28 cellular contexts compared by ENCODE assay signal in the genomic region with DNA sequence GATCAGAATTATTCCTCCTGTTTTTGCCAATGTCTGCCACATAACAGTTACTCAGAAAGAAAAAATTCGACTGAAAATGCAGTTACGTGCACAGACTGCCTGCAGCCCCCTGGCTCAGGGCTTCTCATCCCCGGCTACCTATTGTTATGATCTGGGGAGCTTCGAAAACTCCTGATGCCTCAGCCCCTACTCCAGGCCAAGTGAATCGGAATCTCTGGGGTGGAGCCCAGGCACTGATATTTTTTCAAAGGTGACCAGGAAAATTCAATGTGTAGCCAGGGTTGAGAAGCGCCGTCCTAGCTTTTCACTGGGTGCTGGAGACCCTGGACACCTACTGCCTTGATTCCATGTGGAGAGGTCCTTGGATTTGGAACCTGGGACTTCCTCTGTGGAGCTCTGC. TPM values are rescaled to one million over a fixed set of nuclear protein-coding genes. Genes with fewer than 3 reads are reported as not detected.
"Had no signal": no experiment of that assay in that cellular context is flagged by ENCODE, and none has a peak within 500 bp of the region (broad histone marks: within the 10 kb centered on the region; RNA-seq: fewer than 3 reads in every experiment).

No MANE protein-coding gene starts in this region.

- H3K36me3 Mint-ChIP-seq: activated CD4-positive, alpha-beta memory T cell treated with anti-CD3 and anti-CD28 coated beads for 36 hours; IgD-negative memory B cell had no signal

- H3K9me3 Mint-ChIP-seq: activated CD4-positive, alpha-beta memory T cell treated with anti-CD3 and anti-CD28 coated beads for 36 hours; activated T-cell treated with anti-CD3 and anti-CD28 coated beads, Interleukin-2, amount 50 U/mL, for 24 hours; activated T-helper 1 cell treated with anti-CD3 and anti-CD28 coated beads, Interleukin-12 subunit alpha, Interleukin-12 subunit beta, Interleukin-2, Interleukin-4 antibody, amounts not matched to agents 30 ng/mL and 10 ng/mL and 1 ng/mL, durations not matched to agents 14 hours and 24 hours and 36 hours had no signal

- H3K27ac Mint-ChIP-seq: activated CD4-positive, alpha-beta memory T cell treated with anti-CD3 and anti-CD28 coated beads for 36 hours; activated naive CD8-positive, alpha-beta T cell; activated T-cell treated with anti-CD3 and anti-CD28 coated beads, Interleukin-2, amount 50 U/mL, for 24 hours; activated T-helper 1 cell treated with anti-CD3 and anti-CD28 coated beads, Interleukin-12 subunit alpha, Interleukin-12 subunit beta, Interleukin-2, Interleukin-4 antibody, amounts not matched to agents 30 ng/mL and 10 ng/mL and 1 ng/mL, durations not matched to agents 14 hours and 24 hours and 36 hours; IgD-negative memory B cell had no signal

- H3K9me3 ChIP-seq: adrenal gland, breast epithelium had no signal

- ATAC-seq: activated CD4-positive, CD25-positive, alpha-beta regulatory T cell treated with anti-CD3 and anti-CD28 coated beads, Interleukin-2, amount 50 U/mL, for 24 hours; Panc1; Right ventricle myocardium inferior had no signal

- H3K36me3 ChIP-seq: adrenal gland, breast epithelium had no signal

- DNase-seq: activated CD4-positive, alpha-beta memory T cell treated with anti-CD3 and anti-CD28 coated beads for 36 hours; activated CD4-positive, alpha-beta T cell treated with anti-CD3 and anti-CD28 coated beads for 48 hours; activated effector memory CD4-positive, alpha-beta T cell treated with Interleukin-2 at 50 U/mL for 16 hours; activated naive CD4-positive, alpha-beta T cell; activated T-cell treated with anti-CD3 and anti-CD28 coated beads, Interleukin-2, amount 50 U/mL, for 24 hours; adrenal gland; anterior cingulate cortex; caudate nucleus; KG1; NCI-H1092; NCI-H1417; NCI-H1694; NCI-H2029; NCI-H2107; NCI-H2171 treated with DMSO at 0.1 percent for 48 hours; NCI-H345; NCI-H510A treated with DMSO at 0.1 percent for 48 hours; NCI-H69; OCI-M1; RPMI8226 had no signal

- H3K4me3 Mint-ChIP-seq: activated CD4-positive, alpha-beta memory T cell treated with anti-CD3 and anti-CD28 coated beads for 36 hours; activated T-cell treated with anti-CD3 and anti-CD28 coated beads, Interleukin-2, amount 50 U/mL, for 24 hours; activated T-helper 1 cell treated with anti-CD3 and anti-CD28 coated beads, Interleukin-12 subunit alpha, Interleukin-12 subunit beta, Interleukin-2, Interleukin-4 antibody, amounts not matched to agents 30 ng/mL and 10 ng/mL and 1 ng/mL, durations not matched to agents 14 hours and 24 hours and 36 hours had no signal

- H3K4me3 ChIP-seq: adrenal gland, breast epithelium, SK-N-MC had no signal

- H3K4me1 ChIP-seq: adrenal gland, breast epithelium had no signal

- H3K27me3 ChIP-seq: adrenal gland, breast epithelium had no signal

- H3K27me3 Mint-ChIP-seq: activated CD4-positive, alpha-beta memory T cell treated with anti-CD3 and anti-CD28 coated beads for 36 hours; activated naive CD8-positive, alpha-beta T cell; activated T-cell treated with anti-CD3 and anti-CD28 coated beads, Interleukin-2, amount 50 U/mL, for 24 hours had no signal

- H3K27ac ChIP-seq: adrenal gland, breast epithelium, SK-N-MC had no signal

RNA-seq across cellular contexts. Expression of a gene that starts 8.5 kb away (rescaled TPM):
- polyA plus RNA-seq: IgD-negative memory B cell had no signal
